ENCODE assay signal across 32 cellular contexts in the genomic region with DNA sequence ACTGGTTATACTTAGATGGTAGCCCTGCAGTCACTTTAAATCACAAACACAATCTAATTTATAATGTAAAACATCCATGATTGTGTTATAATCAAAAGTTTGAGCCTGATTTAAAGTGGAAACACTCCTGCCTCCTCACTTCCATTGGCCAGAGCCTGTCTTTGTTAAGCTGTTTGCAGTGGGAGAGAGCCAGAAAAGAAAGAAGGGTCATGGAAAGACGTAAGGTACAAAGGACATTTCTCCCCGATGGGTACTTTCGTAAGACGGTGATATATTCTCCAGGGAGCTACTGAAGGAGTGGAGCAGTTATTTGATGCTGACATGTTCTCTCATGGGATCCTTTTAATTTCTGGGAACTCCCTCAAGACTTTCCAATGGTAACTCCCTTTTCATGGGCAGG.
"Had no signal": no experiment of that assay in that cellular context is flagged by ENCODE, and none has a peak within 500 bp of the region (broad histone marks: within the 10 kb centered on the region; RNA-seq: fewer than 3 reads in every experiment).

No MANE protein-coding gene starts in this region.

- H3K9me3 ChIP-seq: ascending aorta, breast epithelium had no signal

- FAIRE-seq: TTC549 had no signal

- ATAC-seq: activated CD4-positive, alpha-beta T cell treated with anti-CD3 and anti-CD28 coated beads for 36 hours; activated CD4-positive, CD25-positive, alpha-beta regulatory T cell treated with anti-CD3 and anti-CD28 coated beads, Interleukin-2, amount 50 U/mL, for 24 hours; activated CD8-positive, alpha-beta memory T cell treated with anti-CD3 and anti-CD28 coated beads, Interleukin-2, amount 10 ng/mL, durations not matched to agents 7 days and 5 days; activated CD8-positive, alpha-beta T cell treated with anti-CD3 and anti-CD28 coated beads, Interleukin-2, amount 10 ng/mL, durations not matched to agents 7 days and 5 days; activated naive CD8-positive, alpha-beta T cell treated with anti-CD3 and anti-CD28 coated beads, Interleukin-2, amount 50 U/mL, for 24 hours; WTC11 had no signal

- H3K27me3 ChIP-seq: ascending aorta, brain microvascular endothelial cell, breast epithelium had no signal

- DNase-seq: activated CD4-positive, alpha-beta memory T cell treated with anti-CD3 and anti-CD28 coated beads, Interleukin-2, amount 10 ng/mL, durations not matched to agents 7 days and 5 days; activated CD4-positive, alpha-beta T cell treated with anti-CD3 and anti-CD28 coated beads for 1 hour; activated CD4-positive, alpha-beta T cell treated with anti-CD3 and anti-CD28 coated beads for 36 hours; activated CD4-positive, alpha-beta T cell treated with anti-CD3 and anti-CD28 coated beads for 48 hours; activated CD4-positive, alpha-beta T cell treated with anti-CD3 and anti-CD28 coated beads, Interleukin-2, amount 10 ng/mL, durations not matched to agents 7 days and 5 days; activated CD4-positive, alpha-beta T cell treated with anti-CD3 and anti-CD28 coated beads, Interleukin-2, amount 50 U/mL, for 48 hours; activated CD4-positive, CD25-positive, alpha-beta regulatory T cell; activated CD8-positive, alpha-beta memory T cell treated with anti-CD3 and anti-CD28 coated beads for 24 hours; activated CD8-positive, alpha-beta memory T cell treated with anti-CD3 and anti-CD28 coated beads, Interleukin-2, amount 10 ng/mL, durations not matched to agents 7 days and 5 days; activated CD8-positive, alpha-beta memory T cell treated with anti-CD3 and anti-CD28 coated beads, Interleukin-2, amount 50 U/mL, for 48 hours; activated CD8-positive, alpha-beta T cell treated with anti-CD3 and anti-CD28 coated beads, Interleukin-2, amount 10 ng/mL, durations not matched to agents 7 days and 5 days; activated effector memory CD4-positive, alpha-beta T cell treated with Interleukin-2 at 50 U/mL for 16 hours; activated gamma-delta T cell; activated naive CD4-positive, alpha-beta T cell treated with anti-CD3 and anti-CD28 coated beads, Interleukin-2, amount 10 ng/mL, durations not matched to agents 7 days and 5 days; activated naive CD4-positive, alpha-beta T cell treated with Interleukin-2 at 50 U/mL for 16 hours; activated naive CD8-positive, alpha-beta T cell treated with anti-CD3 and anti-CD28 coated beads, Interleukin-2, amount 10 ng/mL, durations not matched to agents 7 days and 5 days; activated naive CD8-positive, alpha-beta T cell treated with anti-CD3 and anti-CD28 coated beads, Interleukin-2, amount 50 U/mL, for 24 hours; activated T-cell treated with anti-CD3 and anti-CD28 coated beads, Interleukin-2, amount 50 U/mL, for 24 hours; activated T-cell treated with anti-CD3 and anti-CD28 coated beads, Interleukin-2, amount 50 U/mL, for 48 hours; amygdala; anterior cingulate cortex; brain microvascular endothelial cell; central memory CD4-positive, alpha-beta T cell; T-helper 1 cell; T-helper 2 cell; T-helper 9 cell; WERI-Rb-1 had no signal

- H3K4me1 ChIP-seq: ascending aorta, breast epithelium had no signal

- H3K27ac ChIP-seq: ascending aorta, brain microvascular endothelial cell, breast epithelium, WERI-Rb-1 had no signal

- H3K4me3 ChIP-seq: ascending aorta, breast epithelium had no signal

- H3K36me3 ChIP-seq: ascending aorta, brain microvascular endothelial cell, breast epithelium, WERI-Rb-1 had no signal
